Comparison of ENCODE assay signal across 35 cellular contexts in genomic region chr6:135379647-135380046, GRCh38.
"Had no signal": no experiment of that assay in that cellular context is flagged by ENCODE, and none has a peak within 500 bp of the region (broad histone marks: within the 10 kb centered on the region; RNA-seq: fewer than 3 reads in every experiment).

No MANE protein-coding gene starts in this region.

- H3K27me3 ChIP-seq: MG63 had no signal

- H3K9me3 ChIP-seq: MG63 had no signal

- H3K36me3 ChIP-seq: MG63 had no signal

- DNase-seq: Kasumi-1, MG63, MM.1S, MV-4-11, NCI-H1048, NCI-H1092, NCI-H1092 treated with DMSO at 0.1 percent for 48 hours, NCI-H1105, NCI-H1105 treated with DMSO at 0.1 percent for 48 hours, NCI-H1417, NCI-H1417 treated with DMSO at 0.1 percent for 48 hours, NCI-H1436, NCI-H1436 treated with DMSO at 0.1 percent for 48 hours, NCI-H146, NCI-H1694, NCI-H1694 treated with DMSO at 0.1 percent for 48 hours, NCI-H187, NCI-H187 treated with DMSO at 0.1 percent for 48 hours, NCI-H1930, NCI-H2029, NCI-H2029 treated with DMSO at 0.1 percent for 48 hours, NCI-H2081, NCI-H2081 treated with DMSO at 0.1 percent for 48 hours, NCI-H2107, NCI-H2171, NCI-H2171 treated with DMSO at 0.1 percent for 48 hours, NCI-H2227 treated with DMSO at 0.1 percent for 48 hours, NCI-H226, NCI-H345, NCI-H446, NCI-H446 treated with DMSO at 0.1 percent for 48 hours, NCI-H510A, NCI-H510A treated with DMSO at 0.1 percent for 48 hours, NCI-H524, NCI-H524 treated with DMSO at 0.1 percent for 48 hours had no signal

- H3K4me3 ChIP-seq: MG63 had no signal
